ENCODE assay signal across 19 cellular contexts in genomic region chr1:4034318-4034887, GRCh38.
DNase-seq lines count a peak whose midpoint lies in the region; ATAC-seq and TF ChIP-seq lines count a peak whose summit lies in the region.
"Had no signal": no experiment of that assay in that cellular context is flagged by ENCODE, and none has a peak within 500 bp of the region (broad histone marks: within the 10 kb centered on the region; RNA-seq: fewer than 3 reads in every experiment).

No MANE protein-coding gene starts in this region.

- H3K9me3 ChIP-seq in right atrium auricular region = peaks cover 0 to 5% of the 10 kb centered on the region in 2 donors
- H3K9me3 ChIP-seq in OCI-LY7 (ENCODE audit: low read length) = peaks cover 54% of the 10 kb centered on the region
- peaks cover 0 to 13% (median 5%) of the 10 kb centered on the region in 4 donors for H3K9me3 ChIP-seq in esophagus muscularis mucosa

- H3K27ac ChIP-seq in right atrium auricular region (no peak overlapping the region), OCI-LY7 (ENCODE audit: low read depth, low read length, poor library complexity, severe bottlenecking) (peak overlapping the region; percentile 42), esophagus muscularis mucosa (replicated peaks in 1 of 4) (no peak overlapping the region)
- H3K27ac ChIP-seq: 22Rv1 had no signal

- H3K27me3 Mint-ChIP-seq in osteocyte (ENCODE audit: unreplicated experiment) = no peaks in the 10 kb centered on the region
- H3K27me3 Mint-ChIP-seq: B cell had no signal

- no peaks in the 10 kb centered on the region for H3K27me3 ChIP-seq in right atrium auricular region
- peaks cover 0 to 51% (median 9%) of the 10 kb centered on the region in 4 donors for H3K27me3 ChIP-seq in esophagus muscularis mucosa

- no peaks in the 10 kb centered on the region for H3K9me2 ChIP-seq in OCI-LY7 (ENCODE audit: insufficient read depth, low read length)

- H3K4me1 ChIP-seq in right atrium auricular region = no peaks in the 10 kb centered on the region
- peaks cover 50% of the 10 kb centered on the region for H3K4me1 ChIP-seq in OCI-LY7 (ENCODE audit: insufficient read depth, low read length, poor library complexity, severe bottlenecking)
- no peaks in the 10 kb centered on the region for H3K4me1 ChIP-seq in esophagus muscularis mucosa

- H3K36me3 Mint-ChIP-seq in osteocyte (ENCODE audit: unreplicated experiment) = no peaks in the 10 kb centered on the region

- H3K9me3 Mint-ChIP-seq in osteocyte (ENCODE audit: unreplicated experiment) = peaks cover 48% of the 10 kb centered on the region

- no peaks in the 10 kb centered on the region for H3K36me3 ChIP-seq in right atrium auricular region
- H3K36me3 ChIP-seq in OCI-LY7 (ENCODE audit: insufficient read depth, low read length) = peaks cover 66% of the 10 kb centered on the region
- no peaks in the 10 kb centered on the region for H3K36me3 ChIP-seq in esophagus muscularis mucosa
- H3K36me3 ChIP-seq: MG63 had no signal

- intact Hi-C loops in left ventricle myocardium superior (cut with micrococcal nuclease) = no loop called here
- intact Hi-C loops in OCI-LY7 (cut with micrococcal nuclease; ENCODE audit: unreplicated experiment) = no loop called here
- intact Hi-C loops in esophagus muscularis mucosa (cut with DNase I) = no loop called here

- no peak for TF ChIP-seq EP300 in esophagus muscularis mucosa (IDR thresholded peaks at IDR 0.05)

- peak overlapping the region; percentile 63; the same call in 1 of the 2 replicates for H3K4me2 ChIP-seq in OCI-LY7 (ENCODE audit: low read length)

- BruUV-seq in OCI-LY7 (replicated peaks; lab: Mats Ljungman, UMichigan) = no TSS peak

- POLR2A ChIA-PET in OCI-LY7 (lab: Charles Lee) = interaction anchor here (0.6 to 3.9 kb wide), 5 partner anchors 12 to 132 kb away, joined by 3 to 34 read pairs (median 3); no protein-coding TSS in a partner anchor

- no peak overlapping the region for H3K4me3 Mint-ChIP-seq in osteocyte (ENCODE audit: unreplicated experiment)
- H3K4me3 Mint-ChIP-seq: B cell had no signal

- 73% methylated on average over 6 of the region's 8 CpGs for WGBS in esophagus muscularis mucosa

- CTCF ChIA-PET in OCI-LY7 (lab: Charles Lee; ENCODE audit: unreplicated experiment) = interaction anchor here (0.6 kb wide), 1 partner anchor 124 kb away, joined by 3 read pairs; no protein-coding TSS in a partner anchor

- H4K20me1 ChIP-seq in OCI-LY7 (ENCODE audit: insufficient read depth, low read length) = no peaks in the 10 kb centered on the region

- H3K4me3 ChIP-seq in right atrium auricular region (no peak overlapping the region), OCI-LY7 (ENCODE audit: low read depth, low read length, poor library complexity, severe bottlenecking) (no peak overlapping the region), esophagus muscularis mucosa (no peak overlapping the region)
- H3K4me3 ChIP-seq: K562, MG63 had no signal

- ATAC-seq in left ventricle myocardium superior (no peak), GM18502 (IDR thresholded peaks at IDR 0.05; ENCODE audit: poor library complexity, unreplicated experiment) (no peak)
- ATAC-seq in stimulated activated naive CD8-positive, alpha-beta T cell treated with anti-CD3 and anti-CD28 coated beads, Interleukin-15, Interleukin-2, amounts not matched to agents 100 U/mL and 50 U/mL, for 24 hours = no peak
- ATAC-seq: K562, Panc1 had no signal

- TF ChIP-seq POLR2A in esophagus muscularis mucosa (IDR thresholded peaks at IDR 0.05; ENCODE audit: low read depth) = no peak

- H3K79me2 ChIP-seq in OCI-LY7 (ENCODE audit: insufficient read depth, low read depth, low read length) = peaks cover 41% of the 10 kb centered on the region

- no peak overlapping the region for H3K27ac Mint-ChIP-seq in osteocyte (ENCODE audit: unreplicated experiment)
- H3K27ac Mint-ChIP-seq: B cell had no signal

- TF ChIP-seq CTCF in right atrium auricular region (IDR thresholded peaks at IDR 0.05) = no peak
- TF ChIP-seq CTCF in OCI-LY7 (conservative IDR thresholded peaks at IDR 0.05; ENCODE audit: low read length) = peak; percentile 66
- no peak for TF ChIP-seq CTCF in esophagus muscularis mucosa (IDR thresholded peaks at IDR 0.05)
- TF ChIP-seq CTCF in osteocyte (IDR thresholded peaks at IDR 0.05) = no peak

- H2AFZ ChIP-seq in OCI-LY7 (ENCODE audit: low read length) = no peak overlapping the region; the same call in 1 of the 2 replicates

- DNase-seq in right atrium auricular region (ENCODE audit: low spot score) (peak; percentile 21), left ventricle myocardium superior (no peak), OCI-LY7 (ENCODE audit: low spot score) (peak; percentile 45), esophagus muscularis mucosa (ENCODE audit: extremely low spot score) (peak; percentile 53), osteocyte (ENCODE audit: extremely low spot score, unreplicated experiment) (peak; percentile 49), retina (no peak)
- DNase-seq in stimulated activated naive CD8-positive, alpha-beta T cell treated with anti-CD3 and anti-CD28 coated beads, Interleukin-15, Interleukin-2, amounts not matched to agents 100 U/mL and 50 U/mL, for 24 hours = no peak
- DNase-seq: Calu3, DMS79 treated with DMSO at 0.1 percent for 48 hours, MG63, NCI-H2029 treated with DMSO at 0.1 percent for 48 hours, NCI-H2227 treated with DMSO at 0.1 percent for 48 hours, NCI-H526 treated with DMSO at 0.1 percent for 48 hours, SHP77 treated with DMSO at 0.1 percent for 48 hours had no signal

- no peaks in the 10 kb centered on the region for H3K4me1 Mint-ChIP-seq in osteocyte (ENCODE audit: unreplicated experiment)

Comparison
In these comparisons a context has a peak if more than half of its experiments do, and no peak if none do; other contexts are left out.
1. DNase-seq: peak in right atrium auricular region (single experiment), OCI-LY7 (single experiment), esophagus muscularis mucosa (single experiment) and osteocyte (single experiment); none in left ventricle myocardium superior (single experiment), stimulated activated naive CD8-positive, alpha-beta T cell treated with anti-CD3 and anti-CD28 coated beads, Interleukin-15, Interleukin-2, amounts not matched to agents 100 U/mL and 50 U/mL, for 24 hours (single experiment) and retina (single experiment).